Comparison of ENCODE assay signal across 9 cellular contexts in the genomic region with DNA sequence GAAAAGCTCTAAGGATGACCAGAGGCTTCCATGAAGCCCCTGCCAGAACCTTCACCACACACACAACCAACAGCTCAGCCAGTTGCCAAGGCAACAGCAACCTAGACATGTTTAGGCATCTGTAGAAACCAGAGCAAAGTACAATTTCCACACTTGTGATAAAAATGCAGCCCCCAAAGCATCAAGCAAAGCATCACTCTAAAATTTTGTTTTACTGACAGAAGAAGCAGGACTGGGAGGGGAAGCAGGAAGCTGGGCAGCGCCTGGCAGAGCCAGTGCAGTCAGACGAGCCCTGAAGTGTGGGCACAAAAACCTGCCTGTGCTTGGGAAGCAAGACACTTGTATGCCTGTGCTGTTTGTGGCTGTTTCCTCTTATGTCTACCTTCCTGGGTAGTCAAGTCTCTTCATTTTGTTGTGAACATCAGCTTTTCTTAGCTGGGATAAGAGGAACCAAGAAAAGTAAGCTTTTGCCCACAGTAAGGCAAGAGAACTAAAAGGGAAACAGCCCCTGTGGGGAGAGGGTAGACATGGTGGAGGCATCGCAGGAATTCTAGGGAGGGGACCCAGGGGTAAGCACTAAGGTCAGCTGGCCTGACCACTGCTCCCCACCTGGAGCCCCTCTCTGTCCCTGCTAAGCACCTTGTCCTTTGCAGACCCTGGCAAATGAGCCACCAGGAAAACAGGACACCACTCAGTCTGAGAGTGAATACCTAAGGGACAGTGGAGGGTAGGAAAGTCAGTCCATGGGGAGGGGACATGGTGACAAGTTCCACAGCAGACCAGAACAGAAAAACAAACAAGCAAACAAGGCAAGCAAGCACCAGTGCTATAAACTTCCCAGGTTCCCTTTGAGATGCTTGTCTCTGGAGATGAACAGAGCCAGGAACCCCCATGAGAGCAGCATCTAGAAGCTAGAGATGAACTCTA. TPM values are rescaled to one million over a fixed set of nuclear protein-coding genes. Genes with fewer than 3 reads are reported as not detected.
A peak's percentile ranks its signal among the peaks of the same experiment; 100 is the strongest.
DNase-seq lines count a peak whose midpoint lies in the region; ATAC-seq, FAIRE-seq and TF ChIP-seq lines count a peak whose summit lies in the region.
"Had no signal": no experiment of that assay in that cellular context is flagged by ENCODE, and none has a peak within 500 bp of the region (broad histone marks: within the 10 kb centered on the region; RNA-seq: fewer than 3 reads in every experiment).

No MANE protein-coding gene starts in this region.

- peaks cover 95% of the 10 kb centered on the region for H3K79me2 ChIP-seq in PC-3 (ENCODE audit: low read length)
- H3K79me2 ChIP-seq in H1 (ENCODE audit: control insufficient read depth in 1 of 2, insufficient read depth in 2 of 2, low read length in 2 of 2): peaks cover 40 to 97% of the 10 kb centered on the region in 2 experiments

- no peak overlapping the region for H2BK12ac ChIP-seq in H1 (ENCODE audit: low read depth, low read length)

- H3K36me3 ChIP-seq in Caco-2 (ENCODE audit: control insufficient read depth, insufficient read depth, low read length): no peaks in the 10 kb centered on the region
- H3K36me3 ChIP-seq in PC-3 (ENCODE audit: low read depth, low read length): no peaks in the 10 kb centered on the region
- H3K36me3 ChIP-seq in H1 (ENCODE audit: control insufficient read depth in 2 of 4, insufficient read depth in 4 of 4, low read length in 3 of 4): no peaks in the 10 kb centered on the region

- H3K4me3 Mint-ChIP-seq in Caco-2 (ENCODE audit: unreplicated experiment) (peak overlapping the region; percentile 40), nephron progenitor cell (no peak overlapping the region)

- no peak for TF ChIP-seq CTCF in Caco-2 (IDR thresholded peaks at IDR 0.05; ENCODE audit: insufficient read depth in 1 of 2, low read depth in 1 of 2, low read length in 1 of 2, severe bottlenecking in 1 of 2, unreplicated experiment in 1 of 2)
- no peak for TF ChIP-seq CTCF in PC-3 (conservative IDR thresholded peaks at IDR 0.05; ENCODE audit: low read depth, low read length)
- no peak for TF ChIP-seq CTCF in H1 (IDR thresholded peaks at IDR 0.05; ENCODE audit: control extremely low read depth in 1 of 3, insufficient read depth in 1 of 3, low read depth in 1 of 3, low read length in 3 of 3)
- no peak for TF ChIP-seq CTCF in nephron progenitor cell (IDR thresholded peaks at IDR 0.05)
- TF ChIP-seq CTCF in GM10266 (IDR thresholded peaks at IDR 0.05; ENCODE audit: control insufficient read depth, insufficient read depth, low read depth, missing control alignments): no peak

- H3K4me3 ChIP-seq in Caco-2 (ENCODE audit: low read depth, low read length): no peak overlapping the region
- H3K4me3 ChIP-seq in PC-3 (ENCODE audit: low read length): no peak overlapping the region
- H3K4me3 ChIP-seq in H1 (ENCODE audit: extremely low read depth in 1 of 4, insufficient read depth in 2 of 4, low read depth in 3 of 4, low read length in 4 of 4): no peak overlapping the region

- no peaks in the 10 kb centered on the region for H3K9me3 ChIP-seq in Caco-2
- H3K9me3 ChIP-seq in PC-3 (ENCODE audit: low read length): no peaks in the 10 kb centered on the region
- H3K9me3 ChIP-seq in H1 (ENCODE audit: insufficient read depth in 2 of 2, low read depth in 1 of 2, low read length in 1 of 2): no peaks in the 10 kb centered on the region

- H3K18ac ChIP-seq in H1 (ENCODE audit: extremely low read depth, low read length): 0 out of 2 replicates have a peak overlapping the region, but pooled peaks have one; percentile 11

- no peak for TF ChIP-seq POLR2A in H1 (IDR thresholded peaks at IDR 0.05; ENCODE audit: control extremely low read depth in 1 of 2, low read depth in 2 of 2, low read length in 2 of 2)

- H3K9me3 Mint-ChIP-seq in Caco-2 (ENCODE audit: unreplicated experiment) (no peaks in the 10 kb centered on the region), nephron progenitor cell (peaks cover 29% of the 10 kb centered on the region)

- ATAC-seq in PC-3 (no peak), GM18907 (IDR thresholded peaks at IDR 0.05; ENCODE audit: unreplicated experiment) (no peak), HG03045 (IDR thresholded peaks at IDR 0.05; ENCODE audit: unreplicated experiment) (no peak)

- H2BK15ac ChIP-seq in H1 (ENCODE audit: low read length): no peak overlapping the region

- H3K4me2 ChIP-seq in PC-3 (ENCODE audit: low read length) (peak overlapping the region; percentile 55), H1 (ENCODE audit: insufficient read depth in 1 of 2, low read depth in 2 of 2, low read length in 2 of 2) (peak overlapping the region in 1 of 2 experiments; percentile 44; a peak in 1 of 4 replicates)

- no peaks in the 10 kb centered on the region for H3K9me2 ChIP-seq in PC-3 (replicated peaks; ENCODE audit: low read length)

- H3K23me2 ChIP-seq in H1 (ENCODE audit: low read depth, low read length): no peaks in the 10 kb centered on the region; the same call in 1 of the 2 replicates

- H2BK120ac ChIP-seq in H1 (replicated peaks; ENCODE audit: low read depth, low read length): no peak overlapping the region

- H3K9ac ChIP-seq in PC-3 (ENCODE audit: low read length): no peak overlapping the region
- no peak overlapping the region; a peak in 1 of 7 replicates for H3K9ac ChIP-seq in H1 (replicated peaks in 1 of 4; ENCODE audit: extremely low read depth in 1 of 4, low read depth in 3 of 4, low read length in 3 of 4)

- H3K27ac Mint-ChIP-seq in Caco-2 (ENCODE audit: unreplicated experiment): peak overlapping the region; percentile 85
- peak overlapping the region; percentile 82 for H3K27ac Mint-ChIP-seq in nephron progenitor cell

- POLR2A ChIA-PET in Caco-2 (lab: Charles Lee): interaction anchor here (0.9 kb wide), 1 partner anchor 14 kb away, joined by 4 read pairs; a partner anchor contains a TSS
- POLR2A ChIA-PET in PC-3 (lab: Charles Lee; ENCODE audit: unreplicated experiment): no interaction called here
- POLR2A ChIA-PET in H1 (lab: Charles Lee; ENCODE audit: partially characterized antibody): interaction anchor here (0.6 to 8.8 kb wide), 2 partner anchors 13 to 17 kb away, joined by 3 to 94 read pairs; a partner anchor contains a TSS

- TF ChIP-seq EP300 in H1 (IDR thresholded peaks at IDR 0.05; ENCODE audit: borderline replicate concordance in 1 of 2, low read depth in 2 of 2, low read length in 2 of 2): no peak

- peak overlapping the region; percentile 0; the same call in 1 of the 2 replicates for H2BK5ac ChIP-seq in H1 (ENCODE audit: low read depth, low read length)

- 89% methylated on average over 3 of the region's 3 CpGs; no CpG with 5 or more reads in 1 of the 2 experiments for WGBS in H1 (ENCODE audit: extremely low coverage in 1 of 2, insufficient coverage in 1 of 2, insufficient read length in 1 of 2, insufficient replicate concordance in 2 of 2, low coverage in 1 of 2, low lambda C conversion rate in 2 of 2, missing lambda C conversion rate in 1 of 2), 2 experiments

- H3K4me1 ChIP-seq in Caco-2: peaks cover 78% of the 10 kb centered on the region
- H3K4me1 ChIP-seq in PC-3 (ENCODE audit: insufficient read depth, low read length): peaks cover 49% of the 10 kb centered on the region
- H3K4me1 ChIP-seq in H1 (replicated peaks in 1 of 4; ENCODE audit: control insufficient read depth in 3 of 4, insufficient read depth in 4 of 4, low read length in 3 of 4): peaks cover 11 to 32% (median 24%) of the 10 kb centered on the region in 4 experiments

- H4K5ac ChIP-seq in H1 (ENCODE audit: insufficient read length, low read depth, low read length): no peak overlapping the region

- H2AFZ ChIP-seq in PC-3 (ENCODE audit: low read length) (no peak overlapping the region), H1 (ENCODE audit: low read length) (no peak overlapping the region)

- peaks cover 18% of the 10 kb centered on the region for H4K20me1 ChIP-seq in PC-3 (ENCODE audit: low read length)
- peaks cover 17 to 30% of the 10 kb centered on the region in 2 experiments for H4K20me1 ChIP-seq in H1 (replicated peaks in 1 of 2; ENCODE audit: control insufficient read depth in 1 of 2, insufficient read depth in 2 of 2, low read length in 2 of 2)

- H3K56ac ChIP-seq in H1 (replicated peaks; ENCODE audit: insufficient read length, low read depth, low read length): no peak overlapping the region

- no peak for FAIRE-seq in H1 (lab: Jason Lieb, UNC)

- H3F3A ChIP-seq in PC-3 (ENCODE audit: low read length, unreplicated experiment): no peaks in the 10 kb centered on the region

- H3K4me1 Mint-ChIP-seq in Caco-2 (ENCODE audit: low read depth, unreplicated experiment) (peaks cover 47% of the 10 kb centered on the region), nephron progenitor cell (peaks cover 66% of the 10 kb centered on the region)

- H3K27me3 Mint-ChIP-seq in Caco-2 (ENCODE audit: insufficient read depth, unreplicated experiment) (no peaks in the 10 kb centered on the region), nephron progenitor cell (ENCODE audit: low read depth, poor library complexity) (no peaks in the 10 kb centered on the region)

- peak overlapping the region; percentile 24 for H3K4ac ChIP-seq in H1 (replicated peaks; ENCODE audit: insufficient read length, low read depth, low read length)

- H2AK5ac ChIP-seq in H1 (ENCODE audit: low read depth, low read length): 0 out of 2 replicates have a peak overlapping the region, but pooled peaks have one; percentile 0

- H3K23ac ChIP-seq in H1 (ENCODE audit: insufficient read length): no peak overlapping the region

- H3K27me3 ChIP-seq in Caco-2 (replicated peaks; ENCODE audit: control insufficient read depth, insufficient read depth, low read length) (no peaks in the 10 kb centered on the region), PC-3 (ENCODE audit: low read length) (no peaks in the 10 kb centered on the region), H1 (replicated peaks in 1 of 4; ENCODE audit: control insufficient read depth in 3 of 4, extremely low read depth in 1 of 4, insufficient read depth in 3 of 4, low read length in 3 of 4) (no peaks in the 10 kb centered on the region)

- no TSS peak for BruUV-seq in Caco-2 (replicated peaks; lab: Mats Ljungman, UMichigan)
- BruUV-seq in PC-3 (replicated peaks; lab: Mats Ljungman, UMichigan): no TSS peak

- H3K27ac ChIP-seq in PC-3 (ENCODE audit: low read length) (peak overlapping the region; percentile 67), H1 (ENCODE audit: low read depth, low read length) (no peak overlapping the region)

- no peak overlapping the region for H4K8ac ChIP-seq in H1 (ENCODE audit: extremely low read depth, insufficient read depth, low read length)

- DNase-seq in Caco-2 (no peak), PC-3 (no peak), H1 (ENCODE audit: low read depth in 1 of 2, low spot score in 2 of 2) (no peak), nephron progenitor cell (no peak), GM10266 (ENCODE audit: extremely low spot score) (no peak), mucosa of gallbladder (ENCODE audit: low spot score) (no peak)
- DNase-seq: stimulated activated CD4-positive, alpha-beta T cell treated with anti-CD3 and anti-CD28 coated beads, Interleukin-4, amount 100 ng/mL, for 1 hour had no signal

- intact Hi-C loops in Caco-2 (cut with micrococcal nuclease; ENCODE audit: unreplicated experiment): loop anchor here (1.0 kb wide), 1 partner anchor 10 kb away; no protein-coding TSS in a partner anchor
- intact Hi-C loops in PC-3 (cut with micrococcal nuclease): no loop called here

- H3K14ac ChIP-seq in H1 (ENCODE audit: insufficient read length): no peak overlapping the region

- H3K36me3 Mint-ChIP-seq in Caco-2 (ENCODE audit: insufficient read depth, unreplicated experiment) (peaks cover 26% of the 10 kb centered on the region), nephron progenitor cell (ENCODE audit: low read depth) (peaks cover 29% of the 10 kb centered on the region)

- peaks cover 42% of the 10 kb centered on the region for H3K79me1 ChIP-seq in H1 (ENCODE audit: low read depth, low read length)

- CTCF ChIA-PET in Caco-2 (lab: Charles Lee) (no interaction called here), PC-3 (lab: Charles Lee) (no interaction called here), H1 (lab: Charles Lee; ENCODE audit: partially characterized antibody) (interaction anchor here (1.1 to 2.0 kb wide), 9 partner anchors 8 to 133 kb away, joined by 3 to 8 read pairs (median 4); no protein-coding TSS in a partner anchor)

- TF ChIP-seq RAD21 in H1 (IDR thresholded peaks at IDR 0.05 in 1 of 2, conservative IDR thresholded peaks at IDR 0.05 in 1 of 2; ENCODE audit: low read depth in 2 of 2, low read length in 2 of 2): no peak

- H2BK20ac ChIP-seq in H1 (ENCODE audit: low read length): peak overlapping the region; percentile 67; the same call in 1 of the 2 replicates

- H4K91ac ChIP-seq in H1 (replicated peaks; ENCODE audit: insufficient read length, low read length): no peak overlapping the region

RNA-seq across cellular contexts. Expression of a gene that starts 13.4 kb away (rescaled TPM):
- 122 and 126 TPM in 2 replicates for total RNA-seq in Caco-2 (2022)
- 25.7 and 46.1 TPM in 2 replicates for total RNA-seq in PC-3 (2014; rRNA removed)
- total RNA-seq in H1 (2021; fragmentation: NEBNext Ultra II Directional; extraction: Animal tissue kit (Norgen Biotek cat#: 25700)): 62.6 and 64.2 TPM in 2 replicates
- 44.8 and 57.8 TPM in 2 replicates for polyA plus RNA-seq in H1 (2011; rRNA removed)
- polyA plus RNA-seq in H1 (2011; cell fraction: cytosol; rRNA removed): 73.7 TPM
- 60.0 TPM for polyA plus RNA-seq in H1 (2011; cell fraction: nucleus; rRNA removed)
- polyA plus RNA-seq in H1 (2012, experiment 1 of 2): 48.4 to 49.4 TPM (median 48.9 TPM) in 4 replicates
- polyA plus RNA-seq in H1 (2012, experiment 2 of 2): 18.3 TPM
- 32.1 TPM for polyA plus RNA-seq in H1 (2013, experiment 1 of 2)
- 31.1 TPM for polyA plus RNA-seq in H1 (2013, experiment 2 of 2)
- 34.2 and 37.0 TPM in 2 replicates for polyA minus RNA-seq in H1 (2011; rRNA and poly(A)+ RNA removed)
- 19.7 TPM for polyA minus RNA-seq in H1 (2011; cell fraction: cytosol; rRNA and poly(A)+ RNA removed)
- polyA minus RNA-seq in H1 (2011; cell fraction: nucleus; rRNA and poly(A)+ RNA removed): 19.7 TPM
- total RNA-seq in mucosa of gallbladder: 182 TPM
